In the genomic region with DNA sequence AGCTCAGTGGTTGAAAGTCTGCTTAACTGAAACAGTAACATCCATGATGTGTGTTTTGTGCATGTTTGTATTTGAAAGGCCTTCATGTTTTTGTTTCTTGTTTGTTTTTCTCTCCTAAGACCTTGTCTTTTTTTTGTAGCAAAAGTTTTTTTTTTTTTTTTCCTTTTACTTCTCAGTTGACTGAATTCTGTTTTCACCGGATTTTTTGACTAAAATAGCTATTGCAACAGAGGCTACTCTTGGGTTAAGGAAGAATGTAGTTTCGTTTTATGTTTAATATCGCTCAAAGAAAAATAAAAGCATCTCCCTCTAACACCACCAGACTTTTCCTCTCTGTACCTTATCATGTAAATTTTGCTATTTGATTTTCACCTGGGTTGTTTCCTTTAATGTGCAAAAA, we compare ENCODE assay signal across 11 cellular contexts. TPM values are rescaled to one million over a fixed set of nuclear protein-coding genes. Genes with fewer than 3 reads are reported as not detected.
A peak's percentile ranks its signal among the peaks of the same experiment; 100 is the strongest.
DNase-seq lines count a peak whose midpoint lies in the region; ATAC-seq and TF ChIP-seq lines count a peak whose summit lies in the region.
"Had no signal": no experiment of that assay in that cellular context is flagged by ENCODE, and none has a peak within 500 bp of the region (broad histone marks: within the 10 kb centered on the region; RNA-seq: fewer than 3 reads in every experiment).

No MANE protein-coding gene starts in this region.

- H3K9ac ChIP-seq in iPS-20b (ENCODE audit: low read depth, low read length): no peak overlapping the region

- H3K27ac ChIP-seq in iPS-20b (ENCODE audit: low read length) (no peak overlapping the region), thoracic aorta (peak overlapping the region; percentile 40 to 41)

- peak overlapping the region; percentile 46 for H3K4me3 ChIP-seq in iPS-20b (ENCODE audit: low read length)
- H3K4me3 ChIP-seq in thoracic aorta: peak overlapping the region; percentile 66

- intact Hi-C loops in activated naive CD4-positive, alpha-beta T cell treated with anti-CD3 and anti-CD28 coated beads for 36 hours (cut with micrococcal nuclease): no loop called here

- H3K36me3 Mint-ChIP-seq in activated naive CD4-positive, alpha-beta T cell treated with anti-CD3 and anti-CD28 coated beads for 36 hours (ENCODE audit: low read depth): peaks cover 74% of the 10 kb centered on the region
- H3K36me3 Mint-ChIP-seq in activated T-helper 17 cell treated with anti-CD3 and anti-CD28 coated beads, Interleukin-2, amount 50 U/mL, for 72 hours (ENCODE audit: low read depth): peaks cover 86% of the 10 kb centered on the region

- H3K27ac Mint-ChIP-seq in activated naive CD4-positive, alpha-beta T cell treated with anti-CD3 and anti-CD28 coated beads for 36 hours: peak overlapping the region; percentile 94
- H3K27ac Mint-ChIP-seq in activated T-helper 17 cell treated with anti-CD3 and anti-CD28 coated beads, Interleukin-2, amount 50 U/mL, for 72 hours: peak overlapping the region; percentile 100
- H3K27ac Mint-ChIP-seq: progenitor cell of endocrine pancreas had no signal

- CTCF ChIA-PET in activated naive CD4-positive, alpha-beta T cell treated with anti-CD3 and anti-CD28 coated beads for 36 hours (lab: Charles Lee): interaction anchor here (0.6 to 2.6 kb wide), 2 partner anchors 14 to 145 kb away, joined by 3 to 6 read pairs; no protein-coding TSS in a partner anchor

- H3K36me3 ChIP-seq in iPS-20b (ENCODE audit: insufficient read depth, low read depth, low read length) (peaks cover 4% of the 10 kb centered on the region), thoracic aorta (peaks cover 11% of the 10 kb centered on the region)

- H3K4me3 Mint-ChIP-seq in activated naive CD4-positive, alpha-beta T cell treated with anti-CD3 and anti-CD28 coated beads for 36 hours: no peak overlapping the region
- H3K4me3 Mint-ChIP-seq in activated T-helper 17 cell treated with anti-CD3 and anti-CD28 coated beads, Interleukin-2, amount 50 U/mL, for 72 hours: peak overlapping the region; percentile 82

- no peaks in the 10 kb centered on the region for H3K27me3 ChIP-seq in iPS-20b (ENCODE audit: insufficient read depth, low read length)
- H3K27me3 ChIP-seq in thoracic aorta (replicated peaks; ENCODE audit: insufficient read depth): no peaks in the 10 kb centered on the region

- H3K4me1 ChIP-seq in iPS-20b (ENCODE audit: insufficient read depth, low read length): peaks cover 19% of the 10 kb centered on the region; the same call in 1 of the 2 replicates
- peaks cover 15 to 26% of the 10 kb centered on the region in 2 donors for H3K4me1 ChIP-seq in thoracic aorta (ENCODE audit: control insufficient read depth in 1 of 2, low read depth in 2 of 2)

- in situ Hi-C loops in KBM-7 (cut with MboI; ENCODE audit: low pct_unique_long_range_greater_than_20kb, low sequenced_read_pairs): no loop called here

- peaks cover 40% of the 10 kb centered on the region for H3K9me3 ChIP-seq in iPS-20b (ENCODE audit: insufficient read depth, low read depth, low read length)
- peaks cover 3% of the 10 kb centered on the region for H3K9me3 ChIP-seq in thoracic aorta

- TF ChIP-seq CTCF in thoracic aorta (IDR thresholded peaks at IDR 0.05): no peak

- no peaks in the 10 kb centered on the region for H3K27me3 Mint-ChIP-seq in activated naive CD4-positive, alpha-beta T cell treated with anti-CD3 and anti-CD28 coated beads for 36 hours (ENCODE audit: low read depth)
- no peaks in the 10 kb centered on the region for H3K27me3 Mint-ChIP-seq in activated T-helper 17 cell treated with anti-CD3 and anti-CD28 coated beads, Interleukin-2, amount 50 U/mL, for 72 hours
- H3K27me3 Mint-ChIP-seq: progenitor cell of endocrine pancreas had no signal

- ATAC-seq in activated T-helper 17 cell treated with anti-CD3 and anti-CD28 coated beads, Interleukin-2, amount 50 U/mL, for 72 hours (replicated peaks): no peak
- ATAC-seq in thoracic aorta (ENCODE audit: insufficient number of reproducible peaks, low FRiP score, low read depth): no peak
- ATAC-seq in GM21528 (IDR thresholded peaks at IDR 0.05; ENCODE audit: low FRiP score, unreplicated experiment): no peak
- no peak for ATAC-seq in GM18520 (IDR thresholded peaks at IDR 0.05; ENCODE audit: unreplicated experiment)

- H3K9me3 Mint-ChIP-seq in activated naive CD4-positive, alpha-beta T cell treated with anti-CD3 and anti-CD28 coated beads for 36 hours: peaks cover 32% of the 10 kb centered on the region
- no peaks in the 10 kb centered on the region for H3K9me3 Mint-ChIP-seq in activated T-helper 17 cell treated with anti-CD3 and anti-CD28 coated beads, Interleukin-2, amount 50 U/mL, for 72 hours

- H3K4me1 Mint-ChIP-seq in activated naive CD4-positive, alpha-beta T cell treated with anti-CD3 and anti-CD28 coated beads for 36 hours (ENCODE audit: low read depth): peaks cover 52% of the 10 kb centered on the region
- peaks cover 21% of the 10 kb centered on the region for H3K4me1 Mint-ChIP-seq in activated T-helper 17 cell treated with anti-CD3 and anti-CD28 coated beads, Interleukin-2, amount 50 U/mL, for 72 hours

- DNase-seq in activated naive CD4-positive, alpha-beta T cell treated with anti-CD3 and anti-CD28 coated beads for 36 hours: no peak
- no peak for DNase-seq in activated naive CD4-positive, alpha-beta T cell treated with anti-CD3 and anti-CD28 coated beads, Interleukin-2, amount 50 U/mL, for 16 hours
- DNase-seq in thoracic aorta (ENCODE audit: low spot score) (no peak), KBM-7 (no peak)
- DNase-seq: activated CD8-positive, alpha-beta memory T cell treated with anti-CD3 and anti-CD28 coated beads for 24 hours; SHP77 treated with DMSO at 0.1 percent for 48 hours had no signal

RNA-seq across cellular contexts. Expression of a gene that starts 15.1 kb away (rescaled TPM):
- 10 to 100 TPM; 33.6 to 33.8 TPM for total RNA-seq in activated naive CD4-positive, alpha-beta T cell treated with anti-CD3 and anti-CD28 coated beads for 36 hours
- total RNA-seq in activated T-helper 17 cell treated with anti-CD3 and anti-CD28 coated beads, Interleukin-2, amount 50 U/mL, for 72 hours: 10 to 100 TPM; 23.0 to 38.7 TPM
- total RNA-seq in thoracic aorta: 10 to 100 TPM; 15.3 to 26.5 TPM

RNA-seq across cellular contexts. Expression of a gene that starts 46.2 kb away (rescaled TPM):
- not detected for total RNA-seq in activated naive CD4-positive, alpha-beta T cell treated with anti-CD3 and anti-CD28 coated beads for 36 hours
- under 1 TPM in 1 of 2 donors, not detected in 1; 0.50 TPM for total RNA-seq in activated T-helper 17 cell treated with anti-CD3 and anti-CD28 coated beads, Interleukin-2, amount 50 U/mL, for 72 hours
- total RNA-seq in thoracic aorta: not detected
- total RNA-seq: progenitor cell of endocrine pancreas had no signal

RNA-seq across cellular contexts. Expression of a gene that starts 54.3 kb away (rescaled TPM):
- not detected for total RNA-seq in activated naive CD4-positive, alpha-beta T cell treated with anti-CD3 and anti-CD28 coated beads for 36 hours
- total RNA-seq in activated T-helper 17 cell treated with anti-CD3 and anti-CD28 coated beads, Interleukin-2, amount 50 U/mL, for 72 hours: not detected
- not detected for total RNA-seq in thoracic aorta
- total RNA-seq: progenitor cell of endocrine pancreas had no signal
